Comparison of ENCODE assay signal across 13 cellular contexts in the genomic region with DNA sequence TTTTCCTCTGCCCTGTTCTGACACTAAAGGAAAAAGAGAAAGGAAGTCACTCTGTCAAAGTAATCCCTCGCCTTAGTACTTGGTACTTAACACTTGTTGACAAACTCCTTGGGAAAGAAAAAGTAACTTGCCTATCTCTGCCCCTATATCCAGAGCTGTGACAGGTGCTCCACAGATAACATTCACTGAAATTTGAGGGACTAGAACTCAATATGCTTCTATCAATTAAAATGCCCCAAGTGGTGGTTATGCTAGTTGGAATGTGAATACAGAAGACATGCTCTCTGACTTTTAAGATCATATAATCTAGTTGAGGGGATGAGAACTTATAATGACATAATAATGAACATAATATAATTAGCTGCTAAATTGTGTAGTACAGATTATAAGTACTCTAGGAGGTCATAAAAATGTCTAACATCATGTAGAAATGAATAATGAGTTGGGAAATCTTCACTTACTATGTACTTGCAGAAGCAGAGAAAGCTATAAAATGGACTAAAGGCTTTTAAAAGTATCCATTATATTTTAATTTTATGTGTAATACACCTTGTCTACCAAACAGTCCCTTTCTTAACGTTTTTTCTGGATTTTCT.
DNase-seq lines count a peak whose midpoint lies in the region; ATAC-seq and TF ChIP-seq lines count a peak whose summit lies in the region.
"Had no signal": no experiment of that assay in that cellular context is flagged by ENCODE, and none has a peak within 500 bp of the region (broad histone marks: within the 10 kb centered on the region; RNA-seq: fewer than 3 reads in every experiment).

No MANE protein-coding gene starts in this region.

- peaks cover 58% of the 10 kb centered on the region for H3K4me1 ChIP-seq in ACC112 (ENCODE audit: control insufficient read depth, insufficient read depth, low read length, unreplicated experiment)
- no peaks in the 10 kb centered on the region for H3K4me1 ChIP-seq in HEK293 (ENCODE audit: control insufficient read depth, insufficient read depth, low read length)
- H3K4me1 ChIP-seq in RWPE2 (ENCODE audit: insufficient read depth, poor library complexity, severe bottlenecking) = peaks cover 23% of the 10 kb centered on the region
- H3K4me1 ChIP-seq in osteoblast (ENCODE audit: insufficient read depth, low read length) = peaks cover 40% of the 10 kb centered on the region
- H3K4me1 ChIP-seq: BE2C had no signal

- H3K79me2 ChIP-seq in ACC112 (ENCODE audit: control insufficient read depth, insufficient read depth, low read length, unreplicated experiment) (no peaks in the 10 kb centered on the region), osteoblast (ENCODE audit: insufficient read depth, low read length) (no peaks in the 10 kb centered on the region)

- H3K9me3 ChIP-seq in HEK293 (ENCODE audit: control insufficient read depth, insufficient read depth, low read depth, low read length) (no peaks in the 10 kb centered on the region), RWPE2 (ENCODE audit: severe bottlenecking) (no peaks in the 10 kb centered on the region), osteoblast (ENCODE audit: low read depth, low read length) (no peaks in the 10 kb centered on the region)
- H3K9me3 ChIP-seq: BE2C had no signal

- H3K4me3 ChIP-seq in ACC112 (ENCODE audit: low read depth, low read length) (no peak overlapping the region), HEK293 (ENCODE audit: low read depth, low read length) (no peak overlapping the region), RWPE2 (ENCODE audit: severe bottlenecking) (no peak overlapping the region), osteoblast (ENCODE audit: insufficient read depth, low read length) (no peak overlapping the region), lower leg skin (ENCODE audit: low read depth, poor library complexity, severe bottlenecking) (no peak overlapping the region)
- H3K4me3 ChIP-seq: GM12878 had no signal

- ATAC-seq in RWPE2 (ENCODE audit: low read depth) = no peak
- ATAC-seq: GM12878, HCT116 had no signal

- CTCF ChIA-PET in HEK293 (lab: Yijun Ruan, JAX) = interaction anchor here (1.9 kb wide), 1 partner anchor 12 kb away, joined by 10 read pairs; no protein-coding TSS in a partner anchor

- TF ChIP-seq CTCF in HEK293 (tag by site-specific recombination; IDR thresholded peaks at IDR 0.05) = no peak
- TF ChIP-seq CTCF in RWPE2 (IDR thresholded peaks at IDR 0.05; ENCODE audit: poor library complexity, severe bottlenecking) = no peak
- no peak for TF ChIP-seq CTCF in osteoblast (IDR thresholded peaks at IDR 0.05; ENCODE audit: extremely low read depth, low read depth, low read length)
- no peak for TF ChIP-seq CTCF in lower leg skin (IDR thresholded peaks at IDR 0.05)

- 59 to 67% methylated on average over 2 of the region's 2 CpGs for WGBS in lower leg skin, 2 donors

- DNase-seq in RWPE2 (ENCODE audit: low spot score) (no peak), osteoblast (ENCODE audit: insufficient read length, low spot score, missing footprints) (no peak), medulla oblongata (ENCODE audit: extremely low spot score) (no peak), lower leg skin (ENCODE audit: low spot score in 2 of 2) (no peak), midbrain (lab: John Stamatoyannopoulos, UW) (no peak)
- DNase-seq: BE2C; CD4-positive, alpha-beta memory T cell; DMS79 had no signal

- H3K27me3 ChIP-seq in ACC112 (ENCODE audit: insufficient read depth, low read length) (no peaks in the 10 kb centered on the region), RWPE2 (ENCODE audit: insufficient read depth, poor library complexity, severe bottlenecking) (no peaks in the 10 kb centered on the region), osteoblast (ENCODE audit: insufficient read depth, low read length) (no peaks in the 10 kb centered on the region)
- H3K27me3 ChIP-seq: BE2C had no signal

- no peaks in the 10 kb centered on the region for H4K20me1 ChIP-seq in osteoblast (ENCODE audit: insufficient read depth, low read length)

- no peak overlapping the region for H3K4me2 ChIP-seq in osteoblast (ENCODE audit: insufficient read depth, low read length)

- H2AFZ ChIP-seq in ACC112 (ENCODE audit: low read length, unreplicated experiment) (no peak overlapping the region), osteoblast (ENCODE audit: low read length) (no peak overlapping the region)

- intact Hi-C loops in lower leg skin (cut with DNase I; ENCODE audit: low total_unique reads) = no loop called here

- POLR2A ChIA-PET in HEK293 (lab: Yijun Ruan, JAX) = no interaction called here

- TF ChIP-seq POLR2A in lower leg skin (IDR thresholded peaks at IDR 0.05) = no peak

- H3K36me3 ChIP-seq in ACC112 (ENCODE audit: insufficient read depth, low read length) (peaks cover 3% of the 10 kb centered on the region; the same call in 1 of the 2 replicates), HEK293 (ENCODE audit: control insufficient read depth in 2 of 2, insufficient read depth in 1 of 2, low read length in 2 of 2) (no peaks in the 10 kb centered on the region), RWPE2 (ENCODE audit: low read depth) (no peaks in the 10 kb centered on the region), osteoblast (ENCODE audit: insufficient read depth, low read length) (no peaks in the 10 kb centered on the region)
- H3K36me3 ChIP-seq: BE2C had no signal

- peak overlapping the region; percentile 95 for H3K27ac ChIP-seq in ACC112 (ENCODE audit: low read depth, low read length)
- H3K27ac ChIP-seq in HEK293 (ENCODE audit: extremely low read depth, low read depth, low read length) = no peak overlapping the region
- peak overlapping the region; percentile 51 for H3K27ac ChIP-seq in RWPE2 (ENCODE audit: poor library complexity, severe bottlenecking)
- peak overlapping the region; percentile 95 for H3K27ac ChIP-seq in osteoblast (ENCODE audit: low read depth, low read length)
- H3K27ac ChIP-seq: C4-2B had no signal

TF ChIP-seq in HEK293, 187 proteins besides CTCF, POLR2A, EP300 and RAD21:
- TF ChIP-seq, protein P1, sequence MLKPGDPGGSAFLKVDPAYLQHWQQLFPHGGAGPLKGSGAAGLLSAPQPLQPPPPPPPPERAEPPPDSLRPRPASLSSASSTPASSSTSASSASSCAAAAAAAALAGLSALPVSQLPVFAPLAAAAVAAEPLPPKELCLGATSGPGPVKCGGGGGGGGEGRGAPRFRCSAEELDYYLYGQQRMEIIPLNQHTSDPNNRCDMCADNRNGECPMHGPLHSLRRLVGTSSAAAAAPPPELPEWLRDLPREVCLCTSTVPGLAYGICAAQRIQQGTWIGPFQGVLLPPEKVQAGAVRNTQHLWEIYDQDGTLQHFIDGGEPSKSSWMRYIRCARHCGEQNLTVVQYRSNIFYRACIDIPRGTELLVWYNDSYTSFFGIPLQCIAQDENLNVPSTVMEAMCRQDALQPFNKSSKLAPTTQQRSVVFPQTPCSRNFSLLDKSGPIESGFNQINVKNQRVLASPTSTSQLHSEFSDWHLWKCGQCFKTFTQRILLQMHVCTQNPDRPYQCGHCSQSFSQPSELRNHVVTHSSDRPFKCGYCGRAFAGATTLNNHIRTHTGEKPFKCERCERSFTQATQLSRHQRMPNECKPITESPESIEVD (tag by site-specific recombination; IDR thresholded peaks at IDR 0.05) = peak; percentile 38; the same call in 1 of the 2 replicates
- TF ChIP-seq, protein P2, sequence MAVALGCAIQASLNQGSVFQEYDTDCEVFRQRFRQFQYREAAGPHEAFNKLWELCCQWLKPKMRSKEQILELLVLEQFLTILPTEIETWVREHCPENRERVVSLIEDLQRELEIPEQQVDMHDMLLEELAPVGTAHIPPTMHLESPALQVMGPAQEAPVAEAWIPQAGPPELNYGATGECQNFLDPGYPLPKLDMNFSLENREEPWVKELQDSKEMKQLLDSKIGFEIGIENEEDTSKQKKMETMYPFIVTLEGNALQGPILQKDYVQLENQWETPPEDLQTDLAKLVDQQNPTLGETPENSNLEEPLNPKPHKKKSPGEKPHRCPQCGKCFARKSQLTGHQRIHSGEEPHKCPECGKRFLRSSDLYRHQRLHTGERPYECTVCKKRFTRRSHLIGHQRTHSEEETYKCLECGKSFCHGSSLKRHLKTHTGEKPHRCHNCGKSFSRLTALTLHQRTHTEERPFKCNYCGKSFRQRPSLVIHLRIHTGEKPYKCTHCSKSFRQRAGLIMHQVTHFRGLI (tag by site-specific recombination; IDR thresholded peaks at IDR 0.05) = no peak
